8 cellular contexts compared by ENCODE assay signal in the genomic region with DNA sequence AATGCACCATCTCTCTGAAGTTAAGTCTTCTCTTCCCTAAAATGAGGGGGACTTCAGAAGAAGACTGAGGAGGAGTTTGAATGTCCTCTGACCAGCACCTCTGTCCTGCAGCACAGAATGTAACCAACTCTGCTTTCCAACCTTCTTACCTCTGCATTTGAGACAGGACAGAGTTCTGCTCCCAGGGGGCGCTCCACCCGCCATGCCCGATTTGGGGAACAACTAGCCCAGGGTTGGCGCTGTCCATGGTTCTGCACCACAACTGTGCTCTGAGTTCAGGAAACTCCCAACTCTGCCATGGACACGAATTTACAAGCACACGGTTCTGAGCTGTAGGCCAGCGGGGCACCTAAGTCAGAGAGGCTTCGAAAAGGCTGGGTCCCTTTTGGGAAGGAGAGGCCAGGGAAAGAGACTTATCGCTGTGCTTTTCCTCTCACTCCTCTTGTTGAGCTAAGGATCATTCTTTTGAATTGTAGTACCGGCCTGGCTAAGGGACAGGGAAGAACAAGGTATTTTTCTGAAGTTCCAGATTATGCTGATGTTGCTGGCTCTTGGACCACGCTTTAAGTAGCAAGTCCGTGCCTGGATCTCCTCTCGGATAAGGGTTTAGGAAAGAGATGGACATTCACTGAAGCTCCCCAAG. TPM values are rescaled to one million over a fixed set of nuclear protein-coding genes. Genes with fewer than 3 reads are reported as not detected.
DNase-seq lines count a peak whose midpoint lies in the region; ATAC-seq and TF ChIP-seq lines count a peak whose summit lies in the region.

No MANE protein-coding gene starts in this region.

- peak overlapping the region; percentile 28 for H3K27ac ChIP-seq in neutrophil

- ATAC-seq in HG02763 (IDR thresholded peaks at IDR 0.05; ENCODE audit: unreplicated experiment), result no peak

- no peak overlapping the region for H3K4me3 ChIP-seq in neutrophil (ENCODE audit: low read depth in 1 of 2, low read length in 1 of 2)

- DNase-seq in NOMO-1 treated with dmso at 0.1 percent for 144 hours (lab: John Stamatoyannopoulos, UW; ENCODE audit: unreplicated experiment) (peak; percentile 58), activated T-cell treated with anti-CD3 and anti-CD28 coated beads for 24 hours (ENCODE audit: low read depth) (peak; percentile 36), fibroblast of the conjunctiva (ENCODE audit: low read depth) (peak; percentile 9), ureter (ENCODE audit: low spot score) (peak; percentile 70), NCI-H526 treated with DMSO at 0.1 percent for 48 hours (lab: John Stamatoyannopoulos, UW) (no peak)

- peaks cover 39% of the 10 kb centered on the region for H3K36me3 ChIP-seq in neutrophil

- TF ChIP-seq CTCF in GM12872 (IDR thresholded peaks at IDR 0.05; ENCODE audit: insufficient read depth, low read depth, low read length) (peak; percentile 69), neutrophil (IDR thresholded peaks at IDR 0.05) (peak; percentile 80)

- no peaks in the 10 kb centered on the region for H3K9me3 ChIP-seq in neutrophil

- H3K4me1 ChIP-seq in neutrophil (ENCODE audit: control insufficient read depth in 1 of 2, insufficient read depth in 1 of 2, low read depth in 1 of 2, low read length in 1 of 2), result peaks cover 0 to 22% of the 10 kb centered on the region in 2 experiments

- peaks cover 40% of the 10 kb centered on the region for H3K27me3 ChIP-seq in neutrophil

RNA-seq across cellular contexts. Expression of a gene that starts 22.2 kb away (rescaled TPM):
- 1.2 TPM for total RNA-seq in ureter

RNA-seq across cellular contexts. Expression of a gene that starts 37.0 kb away (rescaled TPM):
- total RNA-seq in ureter, result 16.0 TPM

RNA-seq across cellular contexts. Expression of a gene that starts 38.6 kb away (rescaled TPM):
- 4.2 TPM for total RNA-seq in ureter
